Comparison of ENCODE assay signal across 8 cellular contexts in genomic region chr19:1605236-1606137, GRCh38. TPM values are rescaled to one million over a fixed set of nuclear protein-coding genes. Genes with fewer than 3 reads are reported as not detected.
A peak's percentile ranks its signal among the peaks of the same experiment; 100 is the strongest.
DNase-seq lines count a peak whose midpoint lies in the region; ATAC-seq and TF ChIP-seq lines count a peak whose summit lies in the region.

TSS of gene UQCR11 (minus strand) at chr19:1605462. CDS start at chr19:1605409, 53 bp downstream.

- peaks cover 5% of the 10 kb centered on the region for H3K36me3 Mint-ChIP-seq in T-helper 1 cell treated with Interleukin-12 subunit alpha and Interleukin-12 subunit beta and Interleukin-4 antibody, amounts not matched to agents 30 μg/mL and 1 μg/mL, for 36 hours (ENCODE audit: low read depth)
- peaks cover 3% of the 10 kb centered on the region for H3K36me3 Mint-ChIP-seq in progenitor cell of endocrine pancreas (ENCODE audit: insufficient read depth)

- no peaks in the 10 kb centered on the region for H3K27me3 Mint-ChIP-seq in T-helper 1 cell treated with Interleukin-12 subunit alpha and Interleukin-12 subunit beta and Interleukin-4 antibody, amounts not matched to agents 30 μg/mL and 1 μg/mL, for 36 hours (ENCODE audit: low read depth)
- no peaks in the 10 kb centered on the region for H3K27me3 Mint-ChIP-seq in progenitor cell of endocrine pancreas

- in situ Hi-C loops in GM13976 (cut with MboI; ENCODE audit: low sequenced_read_pairs, unreplicated experiment): loop anchor here (5.0 kb wide), 1 partner anchor 52 kb away; no protein-coding TSS in a partner anchor

- peaks cover 27% of the 10 kb centered on the region for H3K4me1 Mint-ChIP-seq in T-helper 1 cell treated with Interleukin-12 subunit alpha and Interleukin-12 subunit beta and Interleukin-4 antibody, amounts not matched to agents 30 μg/mL and 1 μg/mL, for 36 hours (ENCODE audit: low read depth)
- H3K4me1 Mint-ChIP-seq in progenitor cell of endocrine pancreas (ENCODE audit: low read depth): peaks cover 13% of the 10 kb centered on the region

- peak; percentile 51 for TF ChIP-seq CTCF in GM13976 (IDR thresholded peaks at IDR 0.05; ENCODE audit: borderline replicate concordance, control extremely low read depth, extremely low read depth, insufficient read depth, missing control alignments)
- peak; percentile 61 for TF ChIP-seq CTCF in progenitor cell of endocrine pancreas (IDR thresholded peaks at IDR 0.05; ENCODE audit: unreplicated experiment)

- DNase-seq in GM13976 (ENCODE audit: low spot score): peak; percentile 98
- peak; percentile 87 for DNase-seq in NCI-H1694 (lab: John Stamatoyannopoulos, UW)
- DNase-seq in amniotic stem cell (lab: John Stamatoyannopoulos, UW): peak; percentile 88
- DNase-seq in left cardiac atrium: peak; percentile 97
- DNase-seq in progenitor cell of endocrine pancreas (ENCODE audit: low spot score, unreplicated experiment): peak; percentile 83
- peak; percentile 95 for DNase-seq in ureter (ENCODE audit: low spot score)

- H3K9me3 Mint-ChIP-seq in T-helper 1 cell treated with Interleukin-12 subunit alpha and Interleukin-12 subunit beta and Interleukin-4 antibody, amounts not matched to agents 30 μg/mL and 1 μg/mL, for 36 hours: no peaks in the 10 kb centered on the region
- no peaks in the 10 kb centered on the region for H3K9me3 Mint-ChIP-seq in progenitor cell of endocrine pancreas (ENCODE audit: low read depth)

- peak within 1 kb of the TSS; percentile 94 for H3K4me3 Mint-ChIP-seq in T-helper 1 cell treated with Interleukin-12 subunit alpha and Interleukin-12 subunit beta and Interleukin-4 antibody, amounts not matched to agents 30 μg/mL and 1 μg/mL, for 36 hours
- peak within 1 kb of the TSS; percentile 82 for H3K4me3 Mint-ChIP-seq in progenitor cell of endocrine pancreas (ENCODE audit: low read depth)

- intact Hi-C loops in left cardiac atrium (cut with DNase I): loop anchor here in 1 of 2 donors (2.0 kb wide), 1 partner anchor 45 kb away; no protein-coding TSS in a partner anchor

- ATAC-seq in HG02884 (IDR thresholded peaks at IDR 0.05; ENCODE audit: unreplicated experiment): peak; percentile 68
- peak; percentile 95 to 97 for ATAC-seq in left cardiac atrium

- peak within 1 kb of the TSS; percentile 99 for H3K27ac Mint-ChIP-seq in T-helper 1 cell treated with Interleukin-12 subunit alpha and Interleukin-12 subunit beta and Interleukin-4 antibody, amounts not matched to agents 30 μg/mL and 1 μg/mL, for 36 hours
- peak within 1 kb of the TSS; percentile 99 for H3K27ac Mint-ChIP-seq in progenitor cell of endocrine pancreas

RNA-seq across cellular contexts. Expression of gene UQCR11, which starts in this region (rescaled TPM):
- 100 to 1,000 TPM; 674 to 933 TPM for total RNA-seq in left cardiac atrium
- 156 and 171 TPM in 2 replicates for total RNA-seq in progenitor cell of endocrine pancreas
- 197 TPM for total RNA-seq in ureter

Comparison
In these comparisons a context has a peak if more than half of its experiments do, and no peak if none do; other contexts are left out.
1. Peak in every context shown above with its lines: DNase-seq and ATAC-seq.